In genomic region chr7:135508853-135509588, GRCh38 we compare ENCODE assay signal across 8 cellular contexts. TPM values are rescaled to one million over a fixed set of nuclear protein-coding genes. Genes with fewer than 3 reads are reported as not detected.
DNase-seq lines count a peak whose midpoint lies in the region; ATAC-seq, FAIRE-seq and TF ChIP-seq lines count a peak whose summit lies in the region.

No MANE protein-coding gene starts in this region.

- 0 out of 2 replicates have a peak, but pooled peaks have one; percentile 11 for TF ChIP-seq RAD21 in GM12878 (IDR thresholded peaks at IDR 0.05; ENCODE audit: insufficient read depth, low read depth, low read length)

- TF ChIP-seq CTCF in GM12878 (IDR thresholded peaks at IDR 0.05 in 2 of 3, conservative IDR thresholded peaks at IDR 0.05 in 1 of 3; ENCODE audit: control insufficient read depth in 2 of 3, extremely low read depth in 1 of 3, insufficient read depth in 1 of 3, low read depth in 3 of 3, low read length in 3 of 3): no peak

- RAD21 ChIA-PET in GM12878 (lab: Charles Lee; ENCODE audit: unreplicated experiment): interaction anchor here (0.8 kb wide), 1 partner anchor 10 kb away, joined by 4 read pairs; no protein-coding TSS in a partner anchor

- H3K4me3 Mint-ChIP-seq in activated CD4-positive, alpha-beta T cell treated with anti-CD3 and anti-CD28 coated beads for 36 hours: no peak overlapping the region

- 1% methylated on average over 17 of the region's 17 CpGs for WGBS in GM12878 (ENCODE audit: insufficient coverage, insufficient replicate concordance, low lambda C conversion rate, missing lambda C conversion rate)

- no peaks in the 10 kb centered on the region for H3K4me1 ChIP-seq in GM12878 (ENCODE audit: control insufficient read depth, insufficient read depth, low read length)

- SMC1A ChIA-PET in GM12878 (lab: Charles Lee; ENCODE audit: uncharacterized antibody, unreplicated experiment): interaction anchor here (0.8 to 1.5 kb wide), 5 partner anchors 10 to 94 kb away, joined by 3 to 4 read pairs (median 3); no protein-coding TSS in a partner anchor

- no peaks in the 10 kb centered on the region for H3K9me3 Mint-ChIP-seq in activated CD4-positive, alpha-beta T cell treated with anti-CD3 and anti-CD28 coated beads for 36 hours (ENCODE audit: low read depth)

- FAIRE-seq in GM12878 (lab: Jason Lieb, UNC): peak; percentile 81

- peaks cover 53% of the 10 kb centered on the region for H3K79me2 ChIP-seq in GM12878 (ENCODE audit: control insufficient read depth, insufficient read depth, low read length)

- no peaks in the 10 kb centered on the region for H3K27me3 Mint-ChIP-seq in activated CD4-positive, alpha-beta T cell treated with anti-CD3 and anti-CD28 coated beads for 36 hours

- peak overlapping the region; percentile 94 for H3K4me3 ChIP-seq in GM12878

- no peak for TF ChIP-seq EP300 in GM12878 (IDR thresholded peaks at IDR 0.05; ENCODE audit: borderline replicate concordance in 1 of 2, control insufficient read depth in 1 of 2, low read depth in 2 of 2, low read length in 2 of 2)

- H3K9ac ChIP-seq in GM12878 (ENCODE audit: control insufficient read depth, insufficient read depth, low read length): peak overlapping the region; percentile 98

- peaks cover 0 to 5% of the 10 kb centered on the region in 2 experiments; a peak in 1 of 4 replicates for H3K36me3 ChIP-seq in GM12878 (ENCODE audit: control insufficient read depth in 2 of 2, insufficient read depth in 2 of 2, low read length in 1 of 2)

- H3K27ac Mint-ChIP-seq in activated CD4-positive, alpha-beta T cell treated with anti-CD3 and anti-CD28 coated beads for 36 hours: no peak overlapping the region

- H3K4me1 Mint-ChIP-seq in activated CD4-positive, alpha-beta T cell treated with anti-CD3 and anti-CD28 coated beads for 36 hours: peaks cover 20% of the 10 kb centered on the region

- DNase-seq in activated CD4-positive, alpha-beta T cell treated with anti-CD3 and anti-CD28 coated beads for 36 hours: peak; percentile 54
- no peak for DNase-seq in activated CD4-positive, alpha-beta T cell treated with anti-CD3 and anti-CD28 coated beads for 1 hour
- peak; percentile 51 for DNase-seq in OCI-M1 (lab: John Stamatoyannopoulos, UW)
- DNase-seq in GM12878 (ENCODE audit: low read depth, low spot score): peak; percentile 13
- DNase-seq in iris pigment epithelial cell (ENCODE audit: low read depth): peak; percentile 40
- DNase-seq in stimulated activated CD4-positive, alpha-beta T cell treated with anti-CD3 and anti-CD28 coated beads, Interleukin-15, amount 100 ng/mL, for 24 hours: peak; percentile 35

- peak; percentile 16 for ATAC-seq in activated CD4-positive, alpha-beta T cell treated with anti-CD3 and anti-CD28 coated beads for 36 hours
- peak; percentile 25 for ATAC-seq in HG02610 (IDR thresholded peaks at IDR 0.05; ENCODE audit: unreplicated experiment)
- peak; percentile 62 for ATAC-seq in GM12878
- ATAC-seq in HG03159 (IDR thresholded peaks at IDR 0.05; ENCODE audit: unreplicated experiment): no peak

- in situ Hi-C loops in GM12878 (cut with MboI): no loop called here

- peak overlapping the region; percentile 97 for H3K27ac ChIP-seq in GM12878 (ENCODE audit: control insufficient read depth, insufficient read depth)

- H4K20me1 ChIP-seq in GM12878 (ENCODE audit: control insufficient read depth, insufficient read depth): no peaks in the 10 kb centered on the region

- TF ChIP-seq POLR2A in GM12878 (IDR thresholded peaks at IDR 0.05; ENCODE audit: low read depth, low read length): no peak

- POLR2A ChIA-PET in activated CD4-positive, alpha-beta T cell treated with anti-CD3 and anti-CD28 coated beads for 36 hours (lab: Charles Lee): interaction anchor here (0.5 kb wide), 2 partner anchors 63 to 296 kb away, joined by 8 read pairs; no protein-coding TSS in a partner anchor
- POLR2A ChIA-PET in GM12878 (lab: Charles Lee): interaction anchor here (0.9 kb wide), 1 partner anchor 153 kb away, joined by 3 read pairs; the partner anchor contains the start of gene STMP1

- peak overlapping the region; percentile 19; the same call in 1 of the 2 replicates for H2AFZ ChIP-seq in GM12878 (ENCODE audit: control insufficient read depth, low read depth, low read length)

- H3K27me3 ChIP-seq in GM12878 (replicated peaks in 1 of 2; ENCODE audit: control insufficient read depth in 2 of 2, insufficient read depth in 2 of 2, low read length in 1 of 2): no peaks in the 10 kb centered on the region

- no TSS peak for BruUV-seq in GM12878 (replicated peaks; lab: Mats Ljungman, UMichigan)

- CTCF ChIA-PET in activated CD4-positive, alpha-beta T cell treated with anti-CD3 and anti-CD28 coated beads for 36 hours (lab: Charles Lee): interaction anchor here (0.6 to 0.8 kb wide), 5 partner anchors 9 to 235 kb away, joined by 3 to 5 read pairs (median 3); partner anchors contain the start of gene STMP1
- CTCF ChIA-PET in GM12878 (lab: Yijun Ruan, JAX): interaction anchor here (0.7 to 1.4 kb wide), 4 partner anchors 135 to 304 kb away, joined by 3 to 4 read pairs (median 4); no protein-coding TSS in a partner anchor

- H3K4me2 ChIP-seq in GM12878 (ENCODE audit: control insufficient read depth, insufficient read depth): peak overlapping the region; percentile 88

- intact Hi-C loops in activated CD4-positive, alpha-beta T cell treated with anti-CD3 and anti-CD28 coated beads for 36 hours (cut with DNase I, micrococcal nuclease): loop anchor here (1.0 to 2.0 kb wide), 3 partner anchors 48 to 96 kb away; no protein-coding TSS in a partner anchor
- intact Hi-C loops in GM12878 (cut with micrococcal nuclease; ENCODE audit: unreplicated experiment): loop anchor here (5.0 to 10.0 kb wide), 3 partner anchors 97 to 512 kb away; partner anchors contain the start of gene MTPN

- H3K36me3 Mint-ChIP-seq in activated CD4-positive, alpha-beta T cell treated with anti-CD3 and anti-CD28 coated beads for 36 hours (ENCODE audit: low read depth): peaks cover 8% of the 10 kb centered on the region

- peaks cover 2% of the 10 kb centered on the region; the same call in 2 of the 3 replicates for H3K9me3 ChIP-seq in GM12878 (replicated peaks; ENCODE audit: control insufficient read depth, insufficient read depth, low read length)

TF ChIP-seq in GM12878, 131 proteins besides CTCF, POLR2A, EP300 and RAD21 (continues in another document):
- TF ChIP-seq NFXL1 (IDR thresholded peaks at IDR 0.05; ENCODE audit: borderline replicate concordance) (no peak), YBX1 (IDR thresholded peaks at IDR 0.05) (no peak), KLF5 (IDR thresholded peaks at IDR 0.05; ENCODE audit: partially characterized antibody) (no peak), SMAD1 (IDR thresholded peaks at IDR 0.05; ENCODE audit: low read depth, partially characterized antibody) (no peak), MYC (IDR thresholded peaks at IDR 0.05; ENCODE audit: insufficient read depth, insufficient read length, insufficient replicate concordance, low read length, severe bottlenecking) (no peak), NFIC (IDR thresholded peaks at IDR 0.05; ENCODE audit: low read depth, low read length) (peak; percentile 19; the same call in 1 of the 2 replicates), FOXM1 (IDR thresholded peaks at IDR 0.05; ENCODE audit: low read depth, low read length) (no peak), EZH2 (IDR thresholded peaks at IDR 0.05; ENCODE audit: borderline replicate concordance, control insufficient read depth, low read depth, low read length) (no peak), RAD51 (IDR thresholded peaks at IDR 0.05) (no peak), SIX5 (IDR thresholded peaks at IDR 0.05; ENCODE audit: low read depth, low read length, severe bottlenecking) (no peak), SMC3 (IDR thresholded peaks at IDR 0.05; ENCODE audit: borderline replicate concordance, low read length) (no peak)

RNA-seq across cellular contexts. Expression of gene CNOT4, which starts 0.9 kb away (rescaled TPM):
- 10 to 100 TPM; 17.7 to 22.6 TPM for total RNA-seq in activated CD4-positive, alpha-beta T cell treated with anti-CD3 and anti-CD28 coated beads for 36 hours
- 67.0 and 68.1 TPM in 2 replicates for total RNA-seq in GM12878 (2013; cell fraction: nucleolus; rRNA removed)
- 12.9 and 13.0 TPM in 2 replicates for total RNA-seq in GM12878 (2014; rRNA removed)
- 11.6 and 12.7 TPM in 2 replicates for total RNA-seq in GM12878 (2014; rRNA removed; fragmentation: Illumina TruSeq; extraction: Trizol)
- 19.6 and 20.3 TPM in 2 replicates for total RNA-seq in GM12878 (2021)
- 3.9 TPM for polyA plus RNA-seq in GM12878 (2011; ENCODE audit: low read depth)
- 13.3 and 16.3 TPM in 2 replicates for polyA plus RNA-seq in GM12878 (2011; rRNA removed)
- polyA plus RNA-seq in GM12878 (2011; cell fraction: cytosol; rRNA removed): 10.6 and 11.2 TPM in 2 replicates
- 17.3 and 19.8 TPM in 2 replicates for polyA plus RNA-seq in GM12878 (2011; cell fraction: nucleus; rRNA removed)
- polyA plus RNA-seq in GM12878 (2012): 6.8 and 10.1 TPM in 2 replicates
- polyA plus RNA-seq in GM12878 (2014; fragmentation: Illumina TruSeq; extraction: Trizol): 16.9 and 19.6 TPM in 2 replicates
- 10 to 100 TPM; 11.3 to 29.6 TPM for polyA plus RNA-seq in GM12878 (2014; fragmentation: Nextera tagmentation; extraction: Ambion mirVana)
- 9.4 and 9.6 TPM in 2 replicates for polyA plus RNA-seq in GM12878 (2014; rRNA removed)
- polyA plus RNA-seq in GM12878 (2016; fragmentation: Nextera tagmentation; extraction: Ambion mirVana): 10 to 100 TPM; 17.5 to 17.8 TPM
- 28.6 and 32.0 TPM in 2 replicates for polyA minus RNA-seq in GM12878 (2011; rRNA and poly(A)+ RNA removed)
- polyA minus RNA-seq in GM12878 (2011; cell fraction: cytosol; rRNA and poly(A)+ RNA removed): 5.5 and 8.0 TPM in 2 replicates
- polyA minus RNA-seq in GM12878 (2011; cell fraction: nucleus; rRNA and poly(A)+ RNA removed): 41.1 and 55.2 TPM in 2 replicates

RNA-seq across cellular contexts. Expression of gene NUP205, which starts 48.7 kb away (rescaled TPM):
- 100 to 1,000 TPM; 150 to 165 TPM for total RNA-seq in activated CD4-positive, alpha-beta T cell treated with anti-CD3 and anti-CD28 coated beads for 36 hours
- total RNA-seq in GM12878 (2013; cell fraction: nucleolus; rRNA removed): 107 and 113 TPM in 2 replicates
- total RNA-seq in GM12878 (2014; rRNA removed): 105 and 122 TPM in 2 replicates
- 96.1 and 97.3 TPM in 2 replicates for total RNA-seq in GM12878 (2014; rRNA removed; fragmentation: Illumina TruSeq; extraction: Trizol)
- 104 and 109 TPM in 2 replicates for total RNA-seq in GM12878 (2021)
- 44.3 TPM for polyA plus RNA-seq in GM12878 (2011; ENCODE audit: low read depth)
- 110 and 118 TPM in 2 replicates for polyA plus RNA-seq in GM12878 (2011; rRNA removed)
- polyA plus RNA-seq in GM12878 (2011; cell fraction: cytosol; rRNA removed): 78.4 and 92.3 TPM in 2 replicates
- 94.0 and 94.7 TPM in 2 replicates for polyA plus RNA-seq in GM12878 (2011; cell fraction: nucleus; rRNA removed)
- polyA plus RNA-seq in GM12878 (2012): 44.8 and 61.3 TPM in 2 replicates
- 88.4 and 97.2 TPM in 2 replicates for polyA plus RNA-seq in GM12878 (2014; fragmentation: Illumina TruSeq; extraction: Trizol)
- 10 to 100 TPM; 41.4 to 83.4 TPM for polyA plus RNA-seq in GM12878 (2014; fragmentation: Nextera tagmentation; extraction: Ambion mirVana)
- 80.8 and 81.1 TPM in 2 replicates for polyA plus RNA-seq in GM12878 (2014; rRNA removed)
- polyA plus RNA-seq in GM12878 (2016; fragmentation: Nextera tagmentation; extraction: Ambion mirVana): 10 to 100 TPM; 69.9 to 70.8 TPM
- 147 and 155 TPM in 2 replicates for polyA minus RNA-seq in GM12878 (2011; rRNA and poly(A)+ RNA removed)
- 51.6 TPM in 2 replicates for polyA minus RNA-seq in GM12878 (2011; cell fraction: cytosol; rRNA and poly(A)+ RNA removed)
- polyA minus RNA-seq in GM12878 (2011; cell fraction: nucleus; rRNA and poly(A)+ RNA removed): 67.3 and 75.4 TPM in 2 replicates
